In the genomic region with DNA sequence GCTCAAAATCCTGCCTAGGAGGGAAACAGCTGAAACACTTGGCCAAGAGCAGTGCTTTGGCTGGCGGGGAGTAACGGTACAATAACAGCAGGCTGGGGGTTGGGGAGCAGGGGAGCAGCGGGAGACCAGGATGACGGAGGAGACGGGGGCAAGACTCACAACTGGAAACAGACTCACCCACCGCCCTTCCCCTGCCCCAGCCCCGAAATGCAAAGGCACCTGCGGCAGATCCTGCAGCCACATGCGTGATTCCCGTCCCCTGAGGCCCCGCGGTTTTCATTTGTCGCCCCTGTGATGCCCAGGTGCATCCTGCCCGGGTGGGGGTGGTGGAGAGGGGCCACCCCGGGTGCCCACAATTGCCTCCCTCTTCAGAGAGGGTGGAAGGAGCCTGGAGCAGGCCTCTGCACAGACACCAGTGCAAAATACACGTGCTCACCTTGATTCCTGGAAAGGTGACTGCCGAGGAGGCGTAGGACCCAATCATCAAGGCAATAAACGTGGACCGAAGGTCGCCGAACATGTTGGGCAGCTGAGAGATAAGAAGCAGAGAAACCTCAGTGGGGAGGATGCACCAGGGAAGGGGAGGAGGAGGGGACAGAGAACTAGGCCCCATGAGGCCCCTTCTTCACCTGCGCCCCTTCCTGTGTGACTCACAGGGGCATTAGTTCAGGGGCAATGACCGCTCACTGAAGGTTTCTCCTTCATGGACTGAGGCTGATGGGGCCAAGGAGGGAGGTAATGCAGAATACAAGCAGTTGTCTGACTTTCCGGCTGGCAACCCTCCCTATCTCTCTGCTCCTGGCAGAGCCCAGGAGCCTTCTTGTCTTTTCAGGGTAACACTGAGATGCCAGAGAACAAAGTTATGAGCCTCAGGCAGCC, we compare ENCODE assay signal across 9 cellular contexts. TPM values are rescaled to one million over a fixed set of nuclear protein-coding genes. Genes with fewer than 3 reads are reported as not detected.
DNase-seq lines count a peak whose midpoint lies in the region; ATAC-seq and TF ChIP-seq lines count a peak whose summit lies in the region.
"Had no signal": no experiment of that assay in that cellular context is flagged by ENCODE, and none has a peak within 500 bp of the region (broad histone marks: within the 10 kb centered on the region; RNA-seq: fewer than 3 reads in every experiment).

No MANE protein-coding gene starts in this region.

- no peaks in the 10 kb centered on the region for H3K36me3 ChIP-seq in breast epithelium
- H3K36me3 ChIP-seq in upper lobe of right lung, result peaks cover 13% of the 10 kb centered on the region

- DNase-seq in GM13977 (ENCODE audit: low spot score) (peak; percentile 76), germinal center (ENCODE audit: low spot score) (peak; percentile 89), NCI-H1048 (lab: John Stamatoyannopoulos, UW) (no peak), CD1c-positive myeloid dendritic cell (ENCODE audit: extremely low spot score) (no peak), breast epithelium (ENCODE audit: low spot score in 2 of 2) (no peak), upper lobe of right lung (no peak)
- DNase-seq: immature natural killer cell had no signal

- H3K9me3 ChIP-seq in breast epithelium (no peaks in the 10 kb centered on the region), upper lobe of right lung (no peaks in the 10 kb centered on the region)

- intact Hi-C loops in breast epithelium (cut with DNase I; ENCODE audit: low total_unique reads) (no loop called here), upper lobe of right lung (cut with DNase I) (no loop called here)

- in situ Hi-C loops in GM13977 (cut with MboI; ENCODE audit: low pct_unique_long_range_greater_than_20kb, low sequenced_read_pairs, unreplicated experiment), result no loop called here

- TF ChIP-seq CTCF in GM13977 (IDR thresholded peaks at IDR 0.05; ENCODE audit: extremely low read depth, insufficient read depth, missing control alignments) (no peak), breast epithelium (IDR thresholded peaks at IDR 0.05) (no peak), upper lobe of right lung (IDR thresholded peaks at IDR 0.05) (no peak)

- TF ChIP-seq POLR2A in breast epithelium (IDR thresholded peaks at IDR 0.05), result no peak

- H3K27me3 ChIP-seq in breast epithelium (no peaks in the 10 kb centered on the region), upper lobe of right lung (no peaks in the 10 kb centered on the region)

- peak; percentile 73 for ATAC-seq in GM21447 (IDR thresholded peaks at IDR 0.05; ENCODE audit: unreplicated experiment)
- ATAC-seq in HG03460 (IDR thresholded peaks at IDR 0.05; ENCODE audit: unreplicated experiment), result peak; percentile 73
- no peak for ATAC-seq in upper lobe of right lung

- H3K4me3 ChIP-seq in breast epithelium, result no peak overlapping the region
- no peak overlapping the region for H3K4me3 ChIP-seq in upper lobe of right lung

- no peaks in the 10 kb centered on the region for H3K4me1 ChIP-seq in breast epithelium
- H3K4me1 ChIP-seq in upper lobe of right lung, result peaks cover 20% of the 10 kb centered on the region

- H3K27ac ChIP-seq in breast epithelium, result no peak overlapping the region
- no peak overlapping the region for H3K27ac ChIP-seq in upper lobe of right lung

RNA-seq across cellular contexts. Expression of gene PITPNA, which starts 30.4 kb away (rescaled TPM):
- total RNA-seq in breast epithelium (10 to 100 TPM; 24.6 to 37.7 (median 28.8) TPM), upper lobe of right lung (81.9 TPM)

RNA-seq across cellular contexts. Expression of gene SLC43A2, which starts 35.6 kb away (rescaled TPM):
- total RNA-seq in breast epithelium (10 to 100 TPM; 13.8 to 18.9 (median 14.9) TPM), upper lobe of right lung (39.9 TPM)

RNA-seq across cellular contexts. Expression of gene SCARF1, which starts 52.5 kb away (rescaled TPM):
- total RNA-seq in breast epithelium (10 to 100 TPM in 1 of 3 donors, 1 to 10 TPM in 2; 4.2 to 11.5 (median 6.6) TPM), upper lobe of right lung (48.5 TPM)

RNA-seq across cellular contexts. Expression of gene RILP, which starts 56.7 kb away (rescaled TPM):
- total RNA-seq in breast epithelium (10 to 100 TPM; 15.4 to 42.7 (median 31.1) TPM), upper lobe of right lung (39.5 TPM)

Comparison
In these comparisons a context has a peak if more than half of its experiments do, and no peak if none do; other contexts are left out.
1. DNase-seq: peak in GM13977 (single experiment) and germinal center (single experiment); none in NCI-H1048 (single experiment), CD1c-positive myeloid dendritic cell (single experiment), breast epithelium (0 of 2) and upper lobe of right lung (single experiment).